In the genomic region with DNA sequence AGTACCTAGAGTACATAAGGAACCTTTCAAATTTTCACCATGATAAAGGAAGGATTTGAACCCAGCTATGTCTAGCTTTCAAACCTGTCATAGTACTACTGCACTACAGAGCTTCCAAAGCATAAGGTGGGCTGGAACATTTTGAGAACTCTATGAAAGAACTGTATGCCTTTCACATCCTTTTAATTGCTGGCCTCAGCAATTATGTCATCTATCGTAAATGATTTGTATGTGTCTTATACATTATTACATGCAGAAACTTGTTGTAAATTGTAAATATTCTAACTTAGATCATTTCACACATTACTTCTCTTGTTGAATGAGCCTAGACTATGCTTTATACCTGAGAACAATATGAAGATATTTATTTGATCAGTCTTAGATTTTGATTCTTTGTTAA, we compare ENCODE assay signal across 9 cellular contexts.
"Had no signal": no experiment of that assay in that cellular context is flagged by ENCODE, and none has a peak within 500 bp of the region (broad histone marks: within the 10 kb centered on the region; RNA-seq: fewer than 3 reads in every experiment).

No MANE protein-coding gene starts in this region.

- H3K4me3 Mint-ChIP-seq: HFFc6 had no signal

- H3K36me3 ChIP-seq: HAP-1 had no signal

- DNase-seq: GM23248, GOT3, H7, HFFc6, KBM-7 had no signal

- H3K9me3 Mint-ChIP-seq: HFFc6 had no signal

- H3K4me3 ChIP-seq: GM23248, HAP-1 had no signal

- H3K9me3 ChIP-seq: HAP-1 had no signal

- ATAC-seq: HCT116 had no signal

- H3K4me2 ChIP-seq: KMS-11 had no signal

- FAIRE-seq: HTR-8/SVneo had no signal

- H3K27ac ChIP-seq: GM23248, KMS-11 had no signal

- H2AFZ ChIP-seq: GM23248 had no signal

- H3K27ac Mint-ChIP-seq: HFFc6 had no signal

- H3K4me1 ChIP-seq: HAP-1 had no signal

- H3K9ac ChIP-seq: GM23248, KMS-11 had no signal
